1 cellular context compared by ENCODE assay signal in the genomic region with DNA sequence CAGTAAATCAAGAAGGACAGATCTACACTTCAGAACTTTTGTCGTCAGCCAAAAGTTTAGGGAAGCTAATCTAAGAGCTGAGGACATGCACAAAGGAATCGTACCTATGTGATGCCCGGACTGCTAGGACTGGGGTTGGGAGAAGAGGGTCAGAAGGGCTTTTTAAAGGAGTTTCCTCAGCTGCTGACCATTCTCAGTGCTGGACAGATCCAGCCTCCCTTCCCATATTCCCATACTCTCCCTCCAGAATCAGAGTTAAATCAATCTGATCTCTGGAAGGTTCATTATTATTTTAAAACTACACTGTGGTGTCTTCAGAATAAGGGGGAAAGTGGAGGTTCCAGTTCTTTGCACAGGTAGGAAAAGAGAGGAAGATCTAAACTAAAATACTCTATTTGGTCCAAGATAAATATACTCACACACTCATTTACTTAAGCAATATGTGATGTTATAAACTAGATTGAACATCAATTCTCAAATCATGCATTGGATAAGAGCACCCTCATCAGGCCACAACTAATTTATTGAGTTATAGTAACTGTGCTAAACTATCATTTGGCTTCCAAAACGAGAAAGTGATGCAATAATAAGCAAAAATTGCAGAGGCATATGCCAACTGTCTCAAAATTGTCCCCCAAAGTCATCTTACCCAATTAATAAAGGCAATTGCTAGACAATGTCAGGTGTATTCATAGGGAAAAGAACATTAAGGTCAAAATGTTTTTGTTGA.
A peak's percentile ranks its signal among the peaks of the same experiment; 100 is the strongest.
TF ChIP-seq lines count a peak whose summit lies in the region.

No MANE protein-coding gene starts in this region.

TF ChIP-seq in GM23338, 12 proteins besides CTCF, POLR2A, EP300 and RAD21:
- TF ChIP-seq ZNF462 (CRISPR knock-in tag; IDR thresholded peaks at IDR 0.05) (no peak), REST (IDR thresholded peaks at IDR 0.05; ENCODE audit: unreplicated experiment) (peak; percentile 54)
